1 cellular context compared by ENCODE assay signal in the genomic region with DNA sequence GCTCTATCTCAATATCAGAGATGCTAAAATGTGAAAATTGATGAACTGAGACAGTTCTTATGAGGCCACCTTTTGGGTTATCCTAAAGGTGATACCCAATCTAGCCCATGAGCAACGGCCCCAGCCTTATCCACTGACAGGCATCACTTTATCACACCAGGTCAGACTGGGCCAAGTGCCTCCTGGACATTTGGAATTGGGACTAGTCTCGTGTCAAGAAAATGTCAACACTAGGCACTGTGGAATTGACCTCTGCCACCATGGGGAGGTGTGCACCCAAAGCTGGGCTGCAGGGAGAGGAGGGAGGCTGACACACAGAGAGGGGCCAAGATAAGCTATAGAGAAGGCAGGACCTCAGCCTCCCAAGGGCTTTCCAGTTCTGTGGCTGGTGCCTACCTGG.
TF ChIP-seq lines count a peak whose summit lies in the region.

No MANE protein-coding gene starts in this region.

TF ChIP-seq in H1, 55 proteins besides CTCF, POLR2A, EP300 and RAD21:
- TF ChIP-seq POLR2AphosphoS5 (IDR thresholded peaks at IDR 0.05; ENCODE audit: low read depth, low read length) (peak; percentile 23; the same call in 1 of the 2 replicates), JUND (IDR thresholded peaks at IDR 0.05; ENCODE audit: low read length) (no peak), SRF (IDR thresholded peaks at IDR 0.05; ENCODE audit: low read depth, low read length) (no peak)
